In the genomic region with DNA sequence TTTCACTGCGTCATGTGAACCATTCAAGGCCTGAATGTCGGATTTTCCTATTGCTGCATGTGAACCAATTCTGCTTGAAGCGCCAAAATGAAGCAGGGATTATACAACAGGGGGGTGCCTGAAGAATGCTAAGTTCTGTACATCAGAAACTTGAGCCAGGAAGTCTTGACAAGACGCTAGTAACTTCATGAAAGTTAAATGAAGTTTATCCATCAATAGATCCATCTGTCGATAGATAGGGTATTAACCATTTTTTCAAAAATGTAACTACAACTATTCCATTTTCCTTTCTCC, we compare ENCODE assay signal across 8 cellular contexts. TPM values are rescaled to one million over a fixed set of nuclear protein-coding genes. Genes with fewer than 3 reads are reported as not detected.
DNase-seq lines count a peak whose midpoint lies in the region; FAIRE-seq and TF ChIP-seq lines count a peak whose summit lies in the region.

No MANE protein-coding gene starts in this region.

- H3K4me3 ChIP-seq in keratinocyte (ENCODE audit: control insufficient read depth in 2 of 3, extremely low read depth in 1 of 3, insufficient read depth in 2 of 3, low read depth in 1 of 3, low read length in 3 of 3), result peak overlapping the region; percentile 69 to 89 (median 76)

- peak overlapping the region; percentile 76 for H3K4me3 Mint-ChIP-seq in T-helper 1 cell treated with Interleukin-12 subunit alpha and Interleukin-12 subunit beta and Interleukin-4 antibody, amounts not matched to agents 30 μg/mL and 1 μg/mL, for 36 hours

- H2AFZ ChIP-seq in keratinocyte (ENCODE audit: control insufficient read depth, low read length), result peak overlapping the region; percentile 91

- H3K27ac ChIP-seq in keratinocyte (ENCODE audit: control insufficient read depth, insufficient read depth, low read length) (peak overlapping the region; percentile 90), temporal lobe (ENCODE audit: low read depth, low read length) (peak overlapping the region; percentile 40)

- H3K4me1 ChIP-seq in keratinocyte (ENCODE audit: control insufficient read depth, extremely low read depth, insufficient read depth, low read length), result peaks cover 7% of the 10 kb centered on the region

- H3K79me2 ChIP-seq in keratinocyte (ENCODE audit: control insufficient read depth, insufficient read depth, low read length), result peaks cover 40% of the 10 kb centered on the region

- peak overlapping the region; percentile 94 for H3K9ac ChIP-seq in keratinocyte (ENCODE audit: control insufficient read depth, extremely low read depth, insufficient read depth, low read length)

- no peaks in the 10 kb centered on the region for H3K27me3 ChIP-seq in keratinocyte (ENCODE audit: control insufficient read depth, extremely low read depth, insufficient read depth, low read length)

- no peaks in the 10 kb centered on the region for H3K9me3 ChIP-seq in keratinocyte (ENCODE audit: control insufficient read depth, low read depth, low read length)

- peaks cover 27% of the 10 kb centered on the region for H3K4me1 Mint-ChIP-seq in T-helper 1 cell treated with Interleukin-12 subunit alpha and Interleukin-12 subunit beta and Interleukin-4 antibody, amounts not matched to agents 30 μg/mL and 1 μg/mL, for 36 hours (ENCODE audit: low read depth)

- TF ChIP-seq CTCF in keratinocyte (optimal IDR thresholded peaks at IDR 0.05 in 1 of 3, IDR thresholded peaks at IDR 0.05 in 1 of 3, conservative IDR thresholded peaks at IDR 0.05 in 1 of 3; ENCODE audit: extremely low read depth in 1 of 3, insufficient read depth in 2 of 3, low read length in 3 of 3), result no peak

- peak overlapping the region; percentile 98 for H3K4me2 ChIP-seq in keratinocyte (ENCODE audit: control insufficient read depth, extremely low read depth, insufficient read depth, low read depth, low read length)

- peak overlapping the region; percentile 96 for H3K27ac Mint-ChIP-seq in T-helper 1 cell treated with Interleukin-12 subunit alpha and Interleukin-12 subunit beta and Interleukin-4 antibody, amounts not matched to agents 30 μg/mL and 1 μg/mL, for 36 hours

- peaks cover 3% of the 10 kb centered on the region for H3K36me3 Mint-ChIP-seq in T-helper 1 cell treated with Interleukin-12 subunit alpha and Interleukin-12 subunit beta and Interleukin-4 antibody, amounts not matched to agents 30 μg/mL and 1 μg/mL, for 36 hours (ENCODE audit: low read depth)

- H3K9me1 ChIP-seq in keratinocyte (ENCODE audit: control insufficient read depth, extremely low read depth, insufficient read depth, low read length), result no peaks in the 10 kb centered on the region

- H3K9me3 Mint-ChIP-seq in T-helper 1 cell treated with Interleukin-12 subunit alpha and Interleukin-12 subunit beta and Interleukin-4 antibody, amounts not matched to agents 30 μg/mL and 1 μg/mL, for 36 hours, result no peaks in the 10 kb centered on the region

- no peaks in the 10 kb centered on the region for H4K20me1 ChIP-seq in keratinocyte (ENCODE audit: control insufficient read depth, extremely low read depth, insufficient read depth, low read length)

- H3K36me3 ChIP-seq in keratinocyte (ENCODE audit: control insufficient read depth in 2 of 2, extremely low read depth in 1 of 2, insufficient read depth in 2 of 2, low read length in 2 of 2), result peaks cover 0 to 3% of the 10 kb centered on the region in 2 experiments

- DNase-seq in T-helper 1 cell (no peak), amniotic epithelial cell (ENCODE audit: low read depth) (peak; percentile 58), keratinocyte (ENCODE audit: low read depth, low spot score) (no peak), glomerular visceral epithelial cell (ENCODE audit: extremely low spot score) (no peak), NCI-H345 (lab: John Stamatoyannopoulos, UW) (no peak), NCI-H1930 (lab: John Stamatoyannopoulos, UW) (no peak)

- no peaks in the 10 kb centered on the region for H3K27me3 Mint-ChIP-seq in T-helper 1 cell treated with Interleukin-12 subunit alpha and Interleukin-12 subunit beta and Interleukin-4 antibody, amounts not matched to agents 30 μg/mL and 1 μg/mL, for 36 hours (ENCODE audit: low read depth)

- dilution Hi-C loops in keratinocyte (cut with MboI; ENCODE audit: extremely low pct_ligation_motif_present, low sequenced_read_pairs), result no loop called here

- FAIRE-seq in keratinocyte (lab: Jason Lieb, UNC), result peak; percentile 81

RNA-seq across cellular contexts. Expression of a gene that starts 0.6 kb away (rescaled TPM):
- 4.4 to 7.6 TPM (median 5.7 TPM) in 3 replicates for polyA plus RNA-seq in keratinocyte
- polyA plus RNA-seq in keratinocyte (2011; ENCODE audit: low read depth), result 8.3 TPM
- 4.6 and 7.4 TPM in 2 replicates for polyA plus RNA-seq in keratinocyte (2011; cell fraction: cytosol; rRNA removed)
- polyA plus RNA-seq in keratinocyte (2011; cell fraction: nucleus; rRNA removed), result 8.9 and 10.1 TPM in 2 replicates
- polyA plus RNA-seq in keratinocyte (2012; ENCODE audit: low replicate concordance), result 7.6 and 8.2 TPM in 2 replicates
- 2.0 to 6.0 TPM (median 3.2 TPM) in 3 replicates for polyA minus RNA-seq in keratinocyte
- 7.7 TPM for polyA minus RNA-seq in keratinocyte (2011; cell fraction: cytosol; rRNA and poly(A)+ RNA removed)
- 11.6 and 14.5 TPM in 2 replicates for polyA minus RNA-seq in keratinocyte (2011; cell fraction: nucleus; rRNA and poly(A)+ RNA removed)
- total RNA-seq in temporal lobe, result 15.2 TPM
